In genomic region chr7:138460176-138460648, GRCh38 we compare ENCODE assay signal across 1 cellular context.
TF ChIP-seq lines count a peak whose summit lies in the region.

Gene TRIM24 (plus strand): TSS chr7:138460259. CDS start chr7:138460549, 290 bp downstream.

TF ChIP-seq in HepG2, 621 proteins besides CTCF, POLR2A, EP300 and RAD21 (continued from another document):
- no peak for TF ChIP-seq ARID3A (IDR thresholded peaks at IDR 0.05; ENCODE audit: low read depth, low read length)
- no peak for TF ChIP-seq ZNF224 (CRISPR knock-in tag; IDR thresholded peaks at IDR 0.05)
- TF ChIP-seq KLF15 (CRISPR knock-in tag; IDR thresholded peaks at IDR 0.05; ENCODE audit: borderline replicate concordance), result peak; percentile 75; the same call in 1 of the 2 replicates
- TF ChIP-seq MXI1 (IDR thresholded peaks at IDR 0.05; ENCODE audit: borderline replicate concordance, low read depth, low read length), result peak; percentile 52; the same call in 1 of the 3 replicates
- TF ChIP-seq SOX6 (IDR thresholded peaks at IDR 0.05), result no peak
- peak; percentile 49; the same call in 1 of the 2 replicates for TF ChIP-seq SOX6 (CRISPR knock-in tag; IDR thresholded peaks at IDR 0.05)
- no peak for TF ChIP-seq ZNF260 (CRISPR knock-in tag; IDR thresholded peaks at IDR 0.05; ENCODE audit: borderline replicate concordance, low read depth)
- no peak for TF ChIP-seq ZNF597 (CRISPR knock-in tag; IDR thresholded peaks at IDR 0.05)
- no peak for TF ChIP-seq ZMYM2 (CRISPR knock-in tag; IDR thresholded peaks at IDR 0.05)
- peak; percentile 37; the same call in 1 of the 2 replicates for TF ChIP-seq ZHX1 (CRISPR knock-in tag; IDR thresholded peaks at IDR 0.05; ENCODE audit: low read depth)
- TF ChIP-seq ZBTB3 (CRISPR knock-in tag; IDR thresholded peaks at IDR 0.05; ENCODE audit: borderline replicate concordance, low read depth), result peak; percentile 25; the same call in 1 of the 2 replicates
- TF ChIP-seq NR2F6 (IDR thresholded peaks at IDR 0.05), result no peak
- peak; percentile 20; the same call in 1 of the 2 replicates for TF ChIP-seq NR2F6 (CRISPR knock-in tag; IDR thresholded peaks at IDR 0.05)
- peak; percentile 52; the same call in 1 of the 2 replicates for TF ChIP-seq HINFP (CRISPR knock-in tag; IDR thresholded peaks at IDR 0.05; ENCODE audit: low read depth)
- TF ChIP-seq TBP (CRISPR knock-in tag; IDR thresholded peaks at IDR 0.05), result no peak
- TF ChIP-seq ZNF275 (CRISPR knock-in tag; IDR thresholded peaks at IDR 0.05; ENCODE audit: borderline replicate concordance), result peak; percentile 69; the same call in 1 of the 2 replicates
- peak; percentile 71; the same call in 1 of the 2 replicates for TF ChIP-seq KLF13 (CRISPR knock-in tag; IDR thresholded peaks at IDR 0.05)
- TF ChIP-seq SMAD3 (CRISPR knock-in tag; IDR thresholded peaks at IDR 0.05), result no peak
- TF ChIP-seq JARID2 (CRISPR knock-in tag; IDR thresholded peaks at IDR 0.05; ENCODE audit: insufficient replicate concordance), result no peak
- TF ChIP-seq MED8 (CRISPR knock-in tag; IDR thresholded peaks at IDR 0.05; ENCODE audit: insufficient replicate concordance), result peak; percentile 21
- TF ChIP-seq ZBTB34 (CRISPR knock-in tag; IDR thresholded peaks at IDR 0.05), result no peak
- no peak for TF ChIP-seq AHDC1 (CRISPR knock-in tag; IDR thresholded peaks at IDR 0.05; ENCODE audit: borderline replicate concordance)
- TF ChIP-seq ZFAT (CRISPR knock-in tag; conservative IDR thresholded peaks at IDR 0.05), result no peak
- TF ChIP-seq ERF (CRISPR knock-in tag; IDR thresholded peaks at IDR 0.05), result no peak
- no peak for TF ChIP-seq ZFP91 (CRISPR knock-in tag; IDR thresholded peaks at IDR 0.05; ENCODE audit: borderline replicate concordance)
- peak; percentile 46; the same call in 1 of the 2 replicates for TF ChIP-seq SOX13 (IDR thresholded peaks at IDR 0.05)
- TF ChIP-seq SOX13 (CRISPR knock-in tag; conservative IDR thresholded peaks at IDR 0.05 in 1 of 2, IDR thresholded peaks at IDR 0.05 in 1 of 2), result peak in 1 of 2 experiments; percentile 68; a peak in 2 of 4 replicates
- TF ChIP-seq RCOR2 (CRISPR knock-in tag; IDR thresholded peaks at IDR 0.05), result no peak
- no peak; the same call in 1 of the 2 replicates for TF ChIP-seq ZNF724P (CRISPR knock-in tag; IDR thresholded peaks at IDR 0.05; ENCODE audit: borderline replicate concordance)
- peak; percentile 74; the same call in 1 of the 2 replicates for TF ChIP-seq ZBTB26 (CRISPR knock-in tag; IDR thresholded peaks at IDR 0.05; ENCODE audit: borderline replicate concordance)
